37 cellular contexts compared by ENCODE assay signal in genomic region chr2:204152616-204153015, GRCh38.
A peak's percentile ranks its signal among the peaks of the same experiment; 100 is the strongest.
DNase-seq lines count a peak whose midpoint lies in the region; ATAC-seq and TF ChIP-seq lines count a peak whose summit lies in the region.
"Had no signal": no experiment of that assay in that cellular context is flagged by ENCODE, and none has a peak within 500 bp of the region (broad histone marks: within the 10 kb centered on the region; RNA-seq: fewer than 3 reads in every experiment).

No MANE protein-coding gene starts in this region.

- no peaks in the 10 kb centered on the region for H3F3A ChIP-seq in neural cell (ENCODE audit: insufficient read depth, low read length, poor library complexity, severe bottlenecking)

- H3K4me2 ChIP-seq in neural cell (ENCODE audit: low read length), result no peak overlapping the region

- H3K36me3 Mint-ChIP-seq in activated naive CD8-positive, alpha-beta T cell treated with anti-CD3 and anti-CD28 coated beads, Interleukin-2, amount 50 U/mL, for 24 hours (ENCODE audit: low read depth), result no peaks in the 10 kb centered on the region
- H3K36me3 Mint-ChIP-seq: activated CD8-positive, alpha-beta memory T cell treated with anti-CD3 and anti-CD28 coated beads, Interleukin-2, amount 10 ng/mL, durations not matched to agents 7 days and 5 days; activated naive CD8-positive, alpha-beta T cell treated with anti-CD3 and anti-CD28 coated beads, Interleukin-2, amount 10 ng/mL, durations not matched to agents 7 days and 5 days; CD8-positive, alpha-beta T cell; stimulated activated memory B cell treated with anti-CD40 and anti-IgM and Interleukin-4, amounts not matched to agents 10 μg/mL and 1 μg/mL and 100 μg/mL, for 72 hours had no signal

- no peak for TF ChIP-seq RAD21 in neural cell (conservative IDR thresholded peaks at IDR 0.05)

- no peaks in the 10 kb centered on the region for H3K9me2 ChIP-seq in neural cell (ENCODE audit: insufficient read depth, low read length)

- H4K20me1 ChIP-seq in neural cell (ENCODE audit: insufficient read depth), result no peaks in the 10 kb centered on the region

- no peaks in the 10 kb centered on the region for H3K9me3 Mint-ChIP-seq in activated naive CD8-positive, alpha-beta T cell treated with anti-CD3 and anti-CD28 coated beads, Interleukin-2, amount 50 U/mL, for 24 hours
- H3K9me3 Mint-ChIP-seq: activated naive CD8-positive, alpha-beta T cell treated with anti-CD3 and anti-CD28 coated beads, Interleukin-2, amount 10 ng/mL, durations not matched to agents 7 days and 5 days had no signal

- no peaks in the 10 kb centered on the region for H3K79me2 ChIP-seq in neural cell (replicated peaks; ENCODE audit: insufficient read depth, low read length)

- no peak overlapping the region for H3K4me3 Mint-ChIP-seq in activated naive CD8-positive, alpha-beta T cell treated with anti-CD3 and anti-CD28 coated beads, Interleukin-2, amount 50 U/mL, for 24 hours
- H3K4me3 Mint-ChIP-seq: activated CD8-positive, alpha-beta memory T cell treated with anti-CD3 and anti-CD28 coated beads, Interleukin-2, amount 10 ng/mL, durations not matched to agents 7 days and 5 days; activated naive CD8-positive, alpha-beta T cell treated with anti-CD3 and anti-CD28 coated beads, Interleukin-2, amount 10 ng/mL, durations not matched to agents 7 days and 5 days; B cell; CD8-positive, alpha-beta T cell; endodermal cell; H9; naive thymus-derived CD4-positive, alpha-beta T cell; stimulated activated memory B cell treated with anti-CD40 and anti-IgM and Interleukin-4, amounts not matched to agents 10 μg/mL and 1 μg/mL and 100 μg/mL, for 72 hours had no signal

- no peak overlapping the region for H3K27ac ChIP-seq in right cardiac atrium (ENCODE audit: low read length)
- peak overlapping the region in 3 of 10 donors; percentile 9 to 53 (median 45) for H3K27ac ChIP-seq in heart right ventricle
- H3K27ac ChIP-seq in neural cell (ENCODE audit: low read length), result peak overlapping the region; percentile 42
- H3K27ac ChIP-seq: ascending aorta, foreskin keratinocyte, psoas muscle, upper lobe of right lung had no signal

- TF ChIP-seq CTCF in heart right ventricle (IDR thresholded peaks at IDR 0.05), result no peak
- no peak for TF ChIP-seq CTCF in neural cell (IDR thresholded peaks at IDR 0.05; ENCODE audit: poor library complexity, severe bottlenecking)

- H2AFZ ChIP-seq in neural cell (ENCODE audit: low read depth, low read length), result no peak overlapping the region

- in situ Hi-C loops in ACHN (cut with HindIII; ENCODE audit: low pct_ligation_motif_present, low pct_unique_long_range_greater_than_20kb, low sequenced_read_pairs), result no loop called here

- intact Hi-C loops in right cardiac atrium (cut with DNase I) (no loop called here), heart right ventricle (cut with DNase I) (no loop called here)

- H3K4me1 ChIP-seq in right cardiac atrium (ENCODE audit: control insufficient read depth, insufficient read depth, low read length) (no peaks in the 10 kb centered on the region), heart right ventricle (peaks cover 0 to 19% (median 12%) of the 10 kb centered on the region in 9 donors)
- H3K4me1 ChIP-seq: foreskin keratinocyte, psoas muscle had no signal

- H3K27me3 Mint-ChIP-seq in activated naive CD8-positive, alpha-beta T cell treated with anti-CD3 and anti-CD28 coated beads, Interleukin-2, amount 50 U/mL, for 24 hours, result peaks cover 13% of the 10 kb centered on the region

- H3K36me3 ChIP-seq in heart right ventricle (no peaks in the 10 kb centered on the region), neural cell (ENCODE audit: insufficient read depth, low read length) (no peaks in the 10 kb centered on the region)
- H3K36me3 ChIP-seq: ascending aorta, esophagus muscularis mucosa, heart left ventricle, upper lobe of right lung had no signal

- H3K9ac ChIP-seq in neural cell (ENCODE audit: low read length), result no peak overlapping the region

- DNase-seq in right cardiac atrium, result no peak
- DNase-seq in heart right ventricle, result no peak
- DNase-seq in astrocyte of the hippocampus (ENCODE audit: low read depth, low spot score), result peak; percentile 49
- no peak for DNase-seq in ACHN
- no peak for DNase-seq in COLO829 (ENCODE audit: low spot score)
- no peak for DNase-seq in ecto neural progenitor cell (ENCODE audit: low spot score)
- DNase-seq in activated naive CD8-positive, alpha-beta T cell treated with anti-CD3 and anti-CD28 coated beads, Interleukin-2, amount 50 U/mL, for 24 hours, result no peak
- DNase-seq: activated CD4-positive, alpha-beta T cell treated with anti-CD3 and anti-CD28 coated beads, Interleukin-2, amount 50 U/mL, for 4 hours; activated CD8-positive, alpha-beta memory T cell treated with anti-CD3 and anti-CD28 coated beads, Interleukin-2, amount 10 ng/mL, durations not matched to agents 7 days and 5 days; activated gamma-delta T cell treated with Interleukin-2 at 50 U/mL for 16 hours; activated naive CD8-positive, alpha-beta T cell treated with anti-CD3 and anti-CD28 coated beads, Interleukin-2, amount 10 ng/mL, durations not matched to agents 7 days and 5 days; activated T-cell treated with anti-CD3 and anti-CD28 coated beads, Interleukin-2, amount 50 U/mL, for 48 hours; CD8-positive, alpha-beta T cell; central memory CD4-positive, alpha-beta T cell; cortex of kidney; endodermal cell; foreskin keratinocyte; H9; heart left ventricle; midbrain; MV-4-11; naive thymus-derived CD4-positive, alpha-beta T cell; NCI-H1694 treated with DMSO at 0.1 percent for 48 hours; NCI-H510A treated with DMSO at 0.1 percent for 48 hours; psoas muscle; Right ventricle myocardium superior; T-helper 17 cell; upper lobe of right lung had no signal

- no peak overlapping the region for H3K27ac Mint-ChIP-seq in activated naive CD8-positive, alpha-beta T cell treated with anti-CD3 and anti-CD28 coated beads, Interleukin-2, amount 50 U/mL, for 24 hours
- H3K27ac Mint-ChIP-seq: activated CD8-positive, alpha-beta memory T cell treated with anti-CD3 and anti-CD28 coated beads, Interleukin-2, amount 10 ng/mL, durations not matched to agents 7 days and 5 days; activated naive CD8-positive, alpha-beta T cell treated with anti-CD3 and anti-CD28 coated beads, Interleukin-2, amount 10 ng/mL, durations not matched to agents 7 days and 5 days; B cell; CD8-positive, alpha-beta T cell; endodermal cell; naive thymus-derived CD4-positive, alpha-beta T cell; stimulated activated memory B cell treated with anti-CD40 and anti-IgM and Interleukin-4, amounts not matched to agents 10 μg/mL and 1 μg/mL and 100 μg/mL, for 72 hours; T-helper 17 cell had no signal

- peak; percentile 22 to 48 for ATAC-seq in right cardiac atrium
- no peak for ATAC-seq in heart right ventricle
- ATAC-seq in activated naive CD8-positive, alpha-beta T cell treated with anti-CD3 and anti-CD28 coated beads, Interleukin-2, amount 50 U/mL, for 24 hours, result no peak
- ATAC-seq: activated CD4-positive, CD25-positive, alpha-beta regulatory T cell treated with anti-CD3 and anti-CD28 coated beads, Interleukin-2, amount 50 U/mL, for 24 hours; activated CD8-positive, alpha-beta memory T cell treated with anti-CD3 and anti-CD28 coated beads, Interleukin-2, amount 10 ng/mL, durations not matched to agents 7 days and 5 days; CD8-positive, alpha-beta T cell; foreskin keratinocyte; GM12878; naive thymus-derived CD4-positive, alpha-beta T cell; psoas muscle; SK-N-SH treated with all-trans-retinoic acid at 6 μM for 48 hours; stimulated activated memory B cell treated with anti-CD40 and anti-IgM and Interleukin-4, amounts not matched to agents 10 μg/mL and 1 μg/mL and 100 μg/mL, for 72 hours; T-helper 17 cell; upper lobe of right lung had no signal

- H3K4me1 Mint-ChIP-seq in activated naive CD8-positive, alpha-beta T cell treated with anti-CD3 and anti-CD28 coated beads, Interleukin-2, amount 50 U/mL, for 24 hours, result no peaks in the 10 kb centered on the region
- H3K4me1 Mint-ChIP-seq: activated naive CD8-positive, alpha-beta T cell treated with anti-CD3 and anti-CD28 coated beads, Interleukin-2, amount 10 ng/mL, durations not matched to agents 7 days and 5 days; B cell; stimulated activated memory B cell treated with anti-CD40 and anti-IgM and Interleukin-4, amounts not matched to agents 10 μg/mL and 1 μg/mL and 100 μg/mL, for 72 hours had no signal

- TF ChIP-seq EP300 in neural cell (conservative IDR thresholded peaks at IDR 0.05; ENCODE audit: poor library complexity, severe bottlenecking), result no peak

- H3K27me3 ChIP-seq in right cardiac atrium (ENCODE audit: control insufficient read depth, insufficient read depth) (no peaks in the 10 kb centered on the region), heart right ventricle (peaks cover 0 to 5% (median 0%) of the 10 kb centered on the region in 7 donors), neural cell (ENCODE audit: insufficient read depth, low read depth, low read length) (no peaks in the 10 kb centered on the region)
- H3K27me3 ChIP-seq: ascending aorta, esophagus muscularis mucosa, foreskin keratinocyte, upper lobe of right lung had no signal

- WGBS in right cardiac atrium, result 21% methylated on average over 3 of the region's 3 CpGs
- WGBS in heart right ventricle, 2 donors, result 24 to 31% methylated on average over 3 of the region's 3 CpGs

- H3K9me3 ChIP-seq in right cardiac atrium (ENCODE audit: control insufficient read depth, low read length), result no peaks in the 10 kb centered on the region
- H3K9me3 ChIP-seq in heart right ventricle, result peaks cover 0 to 3% (median 0%) of the 10 kb centered on the region in 11 donors
- H3K9me3 ChIP-seq in neural cell (ENCODE audit: low read length), result no peaks in the 10 kb centered on the region
- H3K9me3 ChIP-seq: ascending aorta, esophagus muscularis mucosa, psoas muscle, upper lobe of right lung had no signal

- H3K4me3 ChIP-seq in right cardiac atrium (ENCODE audit: low read length), result no peak overlapping the region
- no peak overlapping the region for H3K4me3 ChIP-seq in heart right ventricle
- H3K4me3 ChIP-seq in neural cell (ENCODE audit: low read length), result peak overlapping the region; percentile 17
- H3K4me3 ChIP-seq: ascending aorta, esophagus muscularis mucosa, GM12878, heart left ventricle, psoas muscle, skin epidermis, upper lobe of right lung had no signal

TF ChIP-seq in neural cell, 6 proteins besides CTCF, POLR2A, EP300 and RAD21:
- TF ChIP-seq POLR2AphosphoS5 (IDR thresholded peaks at IDR 0.05) (peak; percentile 30), EZH2 (IDR thresholded peaks at IDR 0.05; ENCODE audit: borderline replicate concordance, insufficient read depth, low read length, poor library complexity, severe bottlenecking) (no peak)

Comparison
In these comparisons a context has a peak if more than half of its experiments do, and no peak if none do; other contexts are left out.
1. ATAC-seq: peak in right cardiac atrium (2 of 2); none in heart right ventricle (0 of 8) and activated naive CD8-positive, alpha-beta T cell treated with anti-CD3 and anti-CD28 coated beads, Interleukin-2, amount 50 U/mL, for 24 hours (single experiment).